Comparison of ENCODE assay signal across 8 cellular contexts in genomic region chr2:172101707-172102158, GRCh38. TPM values are rescaled to one million over a fixed set of nuclear protein-coding genes. Genes with fewer than 3 reads are reported as not detected.
DNase-seq lines count a peak whose midpoint lies in the region; ATAC-seq and TF ChIP-seq lines count a peak whose summit lies in the region.

No MANE protein-coding gene starts in this region.

- intact Hi-C loops in CD14-positive monocyte (cut with micrococcal nuclease): loop anchor here in 1 of 2 donors (2.0 to 10.0 kb wide), 4 partner anchors 17 to 527 kb away; partner anchors contain the start of gene DLX1

- H3K27ac Mint-ChIP-seq in CD14-positive monocyte (peak overlapping the region in 1 of 7 donors; percentile 54), immature natural killer cell (peak overlapping the region in 5 of 6 donors; percentile 59 to 88 (median 78))
- H3K27ac Mint-ChIP-seq in activated CD8-positive, alpha-beta T cell treated with anti-CD3 and anti-CD28 coated beads, Interleukin-2, amount 10 ng/mL, durations not matched to agents 7 days and 5 days: peak overlapping the region; percentile 73

- no peak for TF ChIP-seq CTCF in CD14-positive monocyte (IDR thresholded peaks at IDR 0.05)
- TF ChIP-seq CTCF in HFF-Myc (IDR thresholded peaks at IDR 0.05; ENCODE audit: low read depth, low read length, missing control alignments): no peak

- peak overlapping the region; percentile 64 for H3K4me3 ChIP-seq in HFF-Myc (replicated peaks; ENCODE audit: low read depth, low read length)

- H3K36me3 Mint-ChIP-seq in CD14-positive monocyte (peaks cover 16 to 17% of the 10 kb centered on the region in 2 donors), immature natural killer cell (peaks cover 0 to 5% (median 0%) of the 10 kb centered on the region in 3 donors)
- no peaks in the 10 kb centered on the region for H3K36me3 Mint-ChIP-seq in activated CD8-positive, alpha-beta T cell treated with anti-CD3 and anti-CD28 coated beads, Interleukin-2, amount 10 ng/mL, durations not matched to agents 7 days and 5 days (ENCODE audit: low read depth)

- POLR2A ChIA-PET in activated CD8-positive, alpha-beta T cell treated with anti-CD3 and anti-CD28 coated beads, Interleukin-2, amount 10 ng/mL, durations not matched to agents 7 days and 5 days (lab: Charles Lee): interaction anchor here (1.0 kb wide), 1 partner anchor 13 kb away, joined by 3 read pairs; no protein-coding TSS in a partner anchor

- peaks cover 71% of the 10 kb centered on the region for H3K4me1 Mint-ChIP-seq in CD14-positive monocyte
- H3K4me1 Mint-ChIP-seq in activated CD8-positive, alpha-beta T cell treated with anti-CD3 and anti-CD28 coated beads, Interleukin-2, amount 10 ng/mL, durations not matched to agents 7 days and 5 days (ENCODE audit: low read depth): peaks cover 65% of the 10 kb centered on the region
- H3K4me1 Mint-ChIP-seq in immature natural killer cell: peaks cover 47 to 73% of the 10 kb centered on the region in 2 donors

- H3K9me3 Mint-ChIP-seq in CD14-positive monocyte: peaks cover 0 to 45% (median 28%) of the 10 kb centered on the region in 7 donors
- H3K9me3 Mint-ChIP-seq in activated CD8-positive, alpha-beta T cell treated with anti-CD3 and anti-CD28 coated beads, Interleukin-2, amount 10 ng/mL, durations not matched to agents 7 days and 5 days (ENCODE audit: insufficient read depth): no peaks in the 10 kb centered on the region
- H3K9me3 Mint-ChIP-seq in immature natural killer cell: peaks cover 0 to 4% (median 0%) of the 10 kb centered on the region in 6 donors

- peaks cover 90 to 99% (median 95%) of the 10 kb centered on the region in 3 donors for H3K27me3 Mint-ChIP-seq in CD14-positive monocyte (ENCODE audit: low read depth in 3 of 3)
- peaks cover 69% of the 10 kb centered on the region for H3K27me3 Mint-ChIP-seq in activated CD8-positive, alpha-beta T cell treated with anti-CD3 and anti-CD28 coated beads, Interleukin-2, amount 10 ng/mL, durations not matched to agents 7 days and 5 days (ENCODE audit: low read depth)
- peaks cover 33 to 84% (median 71%) of the 10 kb centered on the region in 3 donors for H3K27me3 Mint-ChIP-seq in immature natural killer cell (ENCODE audit: low read depth in 3 of 3)

- ATAC-seq in activated CD8-positive, alpha-beta T cell treated with anti-CD3 and anti-CD28 coated beads, Interleukin-2, amount 10 ng/mL, durations not matched to agents 7 days and 5 days: no peak
- ATAC-seq in GM21529 (IDR thresholded peaks at IDR 0.05; ENCODE audit: unreplicated experiment) (no peak), GM21360 (IDR thresholded peaks at IDR 0.05; ENCODE audit: unreplicated experiment) (no peak)

- CTCF ChIA-PET in activated CD8-positive, alpha-beta T cell treated with anti-CD3 and anti-CD28 coated beads, Interleukin-2, amount 10 ng/mL, durations not matched to agents 7 days and 5 days (lab: Charles Lee): interaction anchor here (1.0 to 8.8 kb wide), 11 partner anchors 10 to 398 kb away, joined by 3 to 143 read pairs (median 13); partner anchors contain the start of gene DLX1

- peak overlapping the region; percentile 86 to 95 for H3K4me3 Mint-ChIP-seq in CD14-positive monocyte
- H3K4me3 Mint-ChIP-seq in activated CD8-positive, alpha-beta T cell treated with anti-CD3 and anti-CD28 coated beads, Interleukin-2, amount 10 ng/mL, durations not matched to agents 7 days and 5 days: peak overlapping the region; percentile 77
- peak overlapping the region; percentile 77 to 93 (median 88) for H3K4me3 Mint-ChIP-seq in immature natural killer cell

- DNase-seq in CD14-positive monocyte (ENCODE audit: low spot score) (peak; percentile 45), HFF-Myc (ENCODE audit: extremely low read depth, low read depth) (no peak), immature natural killer cell (peak in 1 of 3 donors; percentile 26), superior temporal gyrus (ENCODE audit: extremely low spot score) (no peak), dermis blood vessel endothelial cell (no peak)
- DNase-seq in activated CD8-positive, alpha-beta T cell treated with anti-CD3 and anti-CD28 coated beads, Interleukin-2, amount 10 ng/mL, durations not matched to agents 7 days and 5 days: peak; percentile 28

RNA-seq across cellular contexts. Expression of gene DLX2, which starts 1.0 kb away (rescaled TPM):
- polyA plus RNA-seq in CD14-positive monocyte (not detected), immature natural killer cell (under 1 TPM in 2 of 3 donors, not detected in 1; 0.10 to 0.37 TPM)
- not detected for total RNA-seq in activated CD8-positive, alpha-beta T cell treated with anti-CD3 and anti-CD28 coated beads, Interleukin-2, amount 10 ng/mL, durations not matched to agents 7 days and 5 days
- total RNA-seq in dermis blood vessel endothelial cell: not detected in 2 replicates

RNA-seq across cellular contexts. Expression of gene DLX1, which starts 16.4 kb away (rescaled TPM):
- polyA plus RNA-seq in CD14-positive monocyte: not detected
- total RNA-seq in activated CD8-positive, alpha-beta T cell treated with anti-CD3 and anti-CD28 coated beads, Interleukin-2, amount 10 ng/mL, durations not matched to agents 7 days and 5 days: not detected
- not detected for polyA plus RNA-seq in immature natural killer cell
- total RNA-seq in dermis blood vessel endothelial cell: not detected in 2 replicates

Comparison
In these comparisons a context has a peak if more than half of its experiments do, and no peak if none do; other contexts are left out.
1. DNase-seq: peak in CD14-positive monocyte (single experiment) and activated CD8-positive, alpha-beta T cell treated with anti-CD3 and anti-CD28 coated beads, Interleukin-2, amount 10 ng/mL, durations not matched to agents 7 days and 5 days (single experiment); none in HFF-Myc (single experiment), superior temporal gyrus (single experiment) and dermis blood vessel endothelial cell (single experiment).
2. Peak in every context shown above with its lines, with median percentiles within 50 percentile points of each other: H3K4me3 Mint-ChIP-seq.